20 cellular contexts compared by ENCODE assay signal in genomic region chr3:38588276-38588971, GRCh38.
A peak's percentile ranks its signal among the peaks of the same experiment; 100 is the strongest.
DNase-seq lines count a peak whose midpoint lies in the region; ATAC-seq and TF ChIP-seq lines count a peak whose summit lies in the region.
"Had no signal": no experiment of that assay in that cellular context is flagged by ENCODE, and none has a peak within 500 bp of the region (broad histone marks: within the 10 kb centered on the region; RNA-seq: fewer than 3 reads in every experiment).

No MANE protein-coding gene starts in this region.

- ATAC-seq in GM19035 (IDR thresholded peaks at IDR 0.05; ENCODE audit: unreplicated experiment): no peak
- ATAC-seq: mucosa of descending colon had no signal

- H3K9me3 ChIP-seq in esophagus muscularis mucosa: no peaks in the 10 kb centered on the region
- no peaks in the 10 kb centered on the region for H3K9me3 ChIP-seq in transverse colon
- no peaks in the 10 kb centered on the region for H3K9me3 ChIP-seq in hepatocyte (ENCODE audit: low read depth)
- H3K9me3 ChIP-seq: BLaER1, mucosa of descending colon had no signal

- no peak overlapping the region for H3K4me3 ChIP-seq in esophagus muscularis mucosa
- no peak overlapping the region for H3K4me3 ChIP-seq in transverse colon
- H3K4me3 ChIP-seq in hepatocyte: no peak overlapping the region
- H3K4me3 ChIP-seq: BLaER1, mucosa of descending colon, skin epidermis had no signal

- intact Hi-C loops in esophagus muscularis mucosa (cut with DNase I) (no loop called here), transverse colon (cut with DNase I; ENCODE audit: low total_unique reads) (no loop called here)

- H4K20me1 ChIP-seq in hepatocyte (ENCODE audit: insufficient read depth, poor library complexity, severe bottlenecking): no peaks in the 10 kb centered on the region
- H4K20me1 ChIP-seq: BLaER1 had no signal

- peaks cover 0 to 37% (median 0%) of the 10 kb centered on the region in 4 donors for H3K36me3 ChIP-seq in esophagus muscularis mucosa
- no peaks in the 10 kb centered on the region for H3K36me3 ChIP-seq in transverse colon
- H3K36me3 ChIP-seq in hepatocyte (replicated peaks; ENCODE audit: insufficient read depth, low read depth): no peaks in the 10 kb centered on the region
- H3K36me3 ChIP-seq: BLaER1 had no signal

- H3K79me2 ChIP-seq in hepatocyte: no peaks in the 10 kb centered on the region

- WGBS in esophagus muscularis mucosa: 66% methylated on average over 7 of the region's 11 CpGs
- 60 to 100% methylated on average over 1 to 10 of the region's 11 CpGs for WGBS in transverse colon (ENCODE audit: low coverage in 1 of 2), 2 donors
- WGBS in hepatocyte (ENCODE audit: low lambda C conversion rate, missing lambda C conversion rate): 81% methylated on average over 10 of the region's 11 CpGs

- H3K4me1 ChIP-seq in esophagus muscularis mucosa: peaks cover 0 to 3% (median 0%) of the 10 kb centered on the region in 4 donors
- no peaks in the 10 kb centered on the region for H3K4me1 ChIP-seq in transverse colon
- H3K4me1 ChIP-seq in hepatocyte (ENCODE audit: insufficient read depth): peaks cover 5% of the 10 kb centered on the region
- H3K4me1 ChIP-seq: BLaER1 had no signal

- in situ Hi-C loops in transverse colon (cut with MboI; ENCODE audit: low pct_ligation_motif_present in 1 of 4, low pct_unique_long_range_greater_than_20kb in 1 of 4, low sequenced_read_pairs in 3 of 4): no loop called here

- H3K4me2 ChIP-seq in hepatocyte: no peak overlapping the region
- H3K4me2 ChIP-seq: BLaER1 had no signal

- H3K27me3 ChIP-seq in esophagus muscularis mucosa: no peaks in the 10 kb centered on the region
- H3K27me3 ChIP-seq in transverse colon: no peaks in the 10 kb centered on the region
- H3K27me3 ChIP-seq in hepatocyte: peaks cover 2% of the 10 kb centered on the region
- H3K27me3 ChIP-seq: BLaER1 had no signal

- no peak for TF ChIP-seq POLR2A in esophagus muscularis mucosa (IDR thresholded peaks at IDR 0.05; ENCODE audit: low read depth)
- TF ChIP-seq POLR2A in transverse colon (IDR thresholded peaks at IDR 0.05): no peak

- no peak overlapping the region for H2AFZ ChIP-seq in hepatocyte

- TF ChIP-seq EP300 in esophagus muscularis mucosa (IDR thresholded peaks at IDR 0.05): no peak
- no peak for TF ChIP-seq EP300 in transverse colon (IDR thresholded peaks at IDR 0.05; ENCODE audit: low read depth)

- peak; percentile 2 for DNase-seq in activated CD4-positive, alpha-beta T cell treated with anti-CD3 and anti-CD28 coated beads for 1 hour
- DNase-seq in activated CD4-positive, alpha-beta T cell treated with anti-CD3 and anti-CD28 coated beads, Interleukin-2, amount 50 U/mL, for 4 hours: no peak
- peak; percentile 78 for DNase-seq in esophagus muscularis mucosa (ENCODE audit: extremely low spot score)
- DNase-seq in mesenteric fat pad (ENCODE audit: low spot score): peak; percentile 82
- peak; percentile 2 for DNase-seq in transverse colon
- no peak for DNase-seq in hepatocyte (ENCODE audit: low spot score)
- DNase-seq in NCI-H524 (lab: John Stamatoyannopoulos, UW): no peak
- DNase-seq: GDM1; Karpas-422; mucosa of descending colon; NCI-H1048; NCI-H524 treated with DMSO at 0.1 percent for 48 hours; occipital lobe; SIG-M5; stimulated activated CD4-positive, alpha-beta T cell treated with anti-CD3 and anti-CD28 coated beads, Interleukin-4, amount 100 ng/mL, for 4 hours; substantia nigra had no signal

- H3K27ac ChIP-seq in esophagus muscularis mucosa (replicated peaks in 1 of 4) (no peak overlapping the region), transverse colon (no peak overlapping the region), hepatocyte (no peak overlapping the region)
- H3K27ac ChIP-seq: BLaER1, skin epidermis, VCaP had no signal

- no peaks in the 10 kb centered on the region for H3K9me2 ChIP-seq in hepatocyte (replicated peaks; ENCODE audit: insufficient read depth)

- TF ChIP-seq CTCF in esophagus muscularis mucosa (IDR thresholded peaks at IDR 0.05) (no peak), transverse colon (IDR thresholded peaks at IDR 0.05) (no peak), hepatocyte (IDR thresholded peaks at IDR 0.05; ENCODE audit: poor library complexity) (no peak)

Comparison
In these comparisons a context has a peak if more than half of its experiments do, and no peak if none do; other contexts are left out.
1. DNase-seq: peak in activated CD4-positive, alpha-beta T cell treated with anti-CD3 and anti-CD28 coated beads for 1 hour (single experiment), esophagus muscularis mucosa (single experiment), mesenteric fat pad (single experiment) and transverse colon (single experiment); none in activated CD4-positive, alpha-beta T cell treated with anti-CD3 and anti-CD28 coated beads, Interleukin-2, amount 50 U/mL, for 4 hours (0 of 2), hepatocyte (single experiment) and NCI-H524 (0 of 2).